Comparison of ENCODE assay signal across 22 cellular contexts in genomic region chr10:71908998-71909397, GRCh38. TPM values are rescaled to one million over a fixed set of nuclear protein-coding genes. Genes with fewer than 3 reads are reported as not detected.
DNase-seq lines count a peak whose midpoint lies in the region; ATAC-seq, FAIRE-seq and TF ChIP-seq lines count a peak whose summit lies in the region.
"Had no signal": no experiment of that assay in that cellular context is flagged by ENCODE, and none has a peak within 500 bp of the region (broad histone marks: within the 10 kb centered on the region; RNA-seq: fewer than 3 reads in every experiment).

No MANE protein-coding gene starts in this region.

- H3K27me3 ChIP-seq in GM12878 (replicated peaks in 1 of 2; ENCODE audit: control insufficient read depth in 2 of 2, insufficient read depth in 2 of 2, low read length in 1 of 2) (no peaks in the 10 kb centered on the region), prostate gland (replicated peaks; ENCODE audit: insufficient read depth) (no peaks in the 10 kb centered on the region)
- H3K27me3 ChIP-seq: Peyer's patch, SJSA1 had no signal

- TF ChIP-seq POLR2A in GM12878 (IDR thresholded peaks at IDR 0.05; ENCODE audit: low read depth, low read length) (no peak), prostate gland (IDR thresholded peaks at IDR 0.05) (no peak)

- H3K36me3 ChIP-seq in GM12878 (ENCODE audit: control insufficient read depth in 2 of 2, insufficient read depth in 2 of 2, low read length in 1 of 2) (no peaks in the 10 kb centered on the region), prostate gland (no peaks in the 10 kb centered on the region)
- H3K36me3 ChIP-seq: Peyer's patch, SJSA1 had no signal

- WGBS in GM12878 (ENCODE audit: insufficient coverage, insufficient replicate concordance, low lambda C conversion rate, missing lambda C conversion rate), result 51% methylated on average over 5 of the region's 5 CpGs
- WGBS in prostate gland, result 80% methylated on average over 5 of the region's 5 CpGs

- in situ Hi-C loops in GM12878 (cut with MboI), result no loop called here

- H3K9ac ChIP-seq in GM12878 (ENCODE audit: control insufficient read depth, insufficient read depth, low read length), result no peak overlapping the region
- H3K9ac ChIP-seq: GM23248 had no signal

- no peak for TF ChIP-seq CTCF in natural killer cell (IDR thresholded peaks at IDR 0.05)
- no peak for TF ChIP-seq CTCF in GM12878 (IDR thresholded peaks at IDR 0.05 in 2 of 3, conservative IDR thresholded peaks at IDR 0.05 in 1 of 3; ENCODE audit: control insufficient read depth in 2 of 3, extremely low read depth in 1 of 3, insufficient read depth in 1 of 3, low read depth in 3 of 3, low read length in 3 of 3)
- TF ChIP-seq CTCF in prostate gland (IDR thresholded peaks at IDR 0.05), result no peak

- H3K36me3 Mint-ChIP-seq in natural killer cell (no peaks in the 10 kb centered on the region), naive B cell (no peaks in the 10 kb centered on the region)
- no peaks in the 10 kb centered on the region for H3K36me3 Mint-ChIP-seq in natural killer cell treated with Interleukin-12 subunit alpha and Interleukin-12 subunit beta and Interleukin-15 and Interleukin-18, amount 100 ng/mL, for 72 hours
- H3K36me3 Mint-ChIP-seq: CD14-positive monocyte had no signal

- RAD21 ChIA-PET in GM12878 (lab: Charles Lee; ENCODE audit: unreplicated experiment), result interaction anchor here (1.9 kb wide), 1 partner anchor 140 kb away, joined by 9 read pairs; no protein-coding TSS in a partner anchor

- H3K9me3 ChIP-seq in GM12878 (replicated peaks; ENCODE audit: control insufficient read depth, insufficient read depth, low read length) (no peaks in the 10 kb centered on the region), prostate gland (no peaks in the 10 kb centered on the region)
- H3K9me3 ChIP-seq: Peyer's patch, SJSA1 had no signal

- H2AFZ ChIP-seq in GM12878 (ENCODE audit: control insufficient read depth, low read depth, low read length), result peak overlapping the region; percentile 71
- H2AFZ ChIP-seq: GM23248 had no signal

- peak overlapping the region; percentile 49 for H3K4me2 ChIP-seq in GM12878 (ENCODE audit: control insufficient read depth, insufficient read depth)

- no peak for DNase-seq in natural killer cell
- DNase-seq in natural killer cell treated with Interleukin-12 subunit alpha and Interleukin-12 subunit beta and Interleukin-15 and Interleukin-18, amount 100 ng/mL, for 72 hours (ENCODE audit: low spot score), result no peak
- DNase-seq in GM12878 (ENCODE audit: low read depth, low spot score), result no peak
- no peak for DNase-seq in naive B cell
- DNase-seq in prostate gland (ENCODE audit: low spot score), result no peak
- no peak for DNase-seq in activated T-cell treated with anti-CD3 and anti-CD28 coated beads for 4 hours
- DNase-seq: EL, GM23248, H9, KG1, NCI-H1105, NCI-H2029 treated with DMSO at 0.1 percent for 48 hours, NCI-H345, NCI-H524, NCI-H774, Peyer's patch had no signal

- ATAC-seq in natural killer cell (no peak), GM12878 (no peak), naive B cell (ENCODE audit: low read depth in 2 of 2) (no peak), GM21367 (IDR thresholded peaks at IDR 0.05; ENCODE audit: unreplicated experiment) (no peak)
- no peak for ATAC-seq in natural killer cell treated with Interleukin-12 subunit alpha and Interleukin-12 subunit beta and Interleukin-15 and Interleukin-18, amount 100 ng/mL, for 72 hours
- ATAC-seq: HepG2 had no signal

- CTCF ChIA-PET in GM12878 (lab: Yijun Ruan, JAX), result interaction anchor here (1.0 to 2.7 kb wide), 4 partner anchors 9 to 139 kb away, joined by 3 to 16 read pairs (median 6); no protein-coding TSS in a partner anchor

- SMC1A ChIA-PET in GM12878 (lab: Charles Lee; ENCODE audit: uncharacterized antibody, unreplicated experiment), result interaction anchor here (0.7 to 1.5 kb wide), 2 partner anchors 140 to 1378 kb away, joined by 3 to 7 read pairs; no protein-coding TSS in a partner anchor

- H3K9me3 Mint-ChIP-seq in natural killer cell (no peaks in the 10 kb centered on the region), naive B cell (peaks cover 0 to 8% (median 5%) of the 10 kb centered on the region in 7 donors)
- no peaks in the 10 kb centered on the region for H3K9me3 Mint-ChIP-seq in natural killer cell treated with Interleukin-12 subunit alpha and Interleukin-12 subunit beta and Interleukin-15 and Interleukin-18, amount 100 ng/mL, for 72 hours
- H3K9me3 Mint-ChIP-seq: H9 had no signal

- TF ChIP-seq EP300 in GM12878 (IDR thresholded peaks at IDR 0.05; ENCODE audit: borderline replicate concordance in 1 of 2, control insufficient read depth in 1 of 2, low read depth in 2 of 2, low read length in 2 of 2), result no peak

- TF ChIP-seq RAD21 in GM12878 (IDR thresholded peaks at IDR 0.05; ENCODE audit: insufficient read depth, low read depth, low read length), result no peak

- H3K4me1 Mint-ChIP-seq in natural killer cell (peaks cover 15 to 25% of the 10 kb centered on the region in 2 donors), naive B cell (peaks cover 17 to 29% (median 18%) of the 10 kb centered on the region in 3 donors)
- H3K4me1 Mint-ChIP-seq in natural killer cell treated with Interleukin-12 subunit alpha and Interleukin-12 subunit beta and Interleukin-15 and Interleukin-18, amount 100 ng/mL, for 72 hours (ENCODE audit: low read depth in 2 of 2), result peaks cover 11 to 16% of the 10 kb centered on the region in 2 donors

- no TSS peak for BruUV-seq in GM12878 (replicated peaks; lab: Mats Ljungman, UMichigan)

- no peaks in the 10 kb centered on the region for H3K79me2 ChIP-seq in GM12878 (ENCODE audit: control insufficient read depth, insufficient read depth, low read length)

- H3K4me1 ChIP-seq in GM12878 (ENCODE audit: control insufficient read depth, insufficient read depth, low read length), result peaks cover 13% of the 10 kb centered on the region
- no peaks in the 10 kb centered on the region for H3K4me1 ChIP-seq in prostate gland (replicated peaks)
- H3K4me1 ChIP-seq: Peyer's patch, SJSA1 had no signal

- H3K4me3 Mint-ChIP-seq in natural killer cell (peak overlapping the region; percentile 75), naive B cell (peak overlapping the region in 7 of 8 donors; percentile 60 to 89 (median 74))
- H3K4me3 Mint-ChIP-seq in natural killer cell treated with Interleukin-12 subunit alpha and Interleukin-12 subunit beta and Interleukin-15 and Interleukin-18, amount 100 ng/mL, for 72 hours, result no peak overlapping the region
- H3K4me3 Mint-ChIP-seq: CD14-positive monocyte, H9 had no signal

- H4K20me1 ChIP-seq in GM12878 (ENCODE audit: control insufficient read depth, insufficient read depth), result no peaks in the 10 kb centered on the region

- POLR2A ChIA-PET in GM12878 (lab: Charles Lee), result interaction anchor here (0.6 kb wide), 1 partner anchor 59 kb away, joined by 3 read pairs; no protein-coding TSS in a partner anchor

- no peak for FAIRE-seq in GM12878 (lab: Jason Lieb, UNC)
- FAIRE-seq: A204.1, HepG2 had no signal

- peak overlapping the region; percentile 52 for H3K27ac ChIP-seq in GM12878 (ENCODE audit: control insufficient read depth, insufficient read depth)
- H3K27ac ChIP-seq in prostate gland, result no peak overlapping the region
- H3K27ac ChIP-seq: GM23248, HL-60, Peyer's patch, SJSA1 had no signal

- intact Hi-C loops in natural killer cell (cut with micrococcal nuclease), result no loop called here
- intact Hi-C loops in GM12878 (cut with micrococcal nuclease; ENCODE audit: unreplicated experiment), result no loop called here
- intact Hi-C loops in prostate gland (cut with DNase I), result no loop called here

- peak overlapping the region; percentile 25 to 70 for H3K27ac Mint-ChIP-seq in natural killer cell
- peak overlapping the region in 1 of 2 donors; percentile 9 for H3K27ac Mint-ChIP-seq in natural killer cell treated with Interleukin-12 subunit alpha and Interleukin-12 subunit beta and Interleukin-15 and Interleukin-18, amount 100 ng/mL, for 72 hours
- peak overlapping the region; percentile 48 to 98 (median 93) for H3K27ac Mint-ChIP-seq in naive B cell
- H3K27ac Mint-ChIP-seq: H9 had no signal

- H3K4me3 ChIP-seq in GM12878, result no peak overlapping the region
- no peak overlapping the region for H3K4me3 ChIP-seq in prostate gland
- H3K4me3 ChIP-seq: GM23248, Peyer's patch, SJSA1 had no signal

- peaks cover 0 to 2% of the 10 kb centered on the region in 2 donors for H3K27me3 Mint-ChIP-seq in natural killer cell (ENCODE audit: low read depth in 2 of 2)
- peaks cover 0 to 2% of the 10 kb centered on the region in 2 donors for H3K27me3 Mint-ChIP-seq in natural killer cell treated with Interleukin-12 subunit alpha and Interleukin-12 subunit beta and Interleukin-15 and Interleukin-18, amount 100 ng/mL, for 72 hours
- peaks cover 0 to 11% (median 0%) of the 10 kb centered on the region in 3 donors for H3K27me3 Mint-ChIP-seq in naive B cell

RNA-seq across cellular contexts. Expression of gene CHST3, which starts 55.2 kb away (rescaled TPM):
- not detected for total RNA-seq in natural killer cell
- total RNA-seq in natural killer cell treated with Interleukin-12 subunit alpha and Interleukin-12 subunit beta and Interleukin-15 and Interleukin-18, amount 100 ng/mL, for 72 hours, result not detected
- 0.81 and 1.5 TPM in 2 replicates for total RNA-seq in GM12878 (2013; cell fraction: nucleolus; rRNA removed)
- 0.11 and 0.16 TPM in 2 replicates for total RNA-seq in GM12878 (2014; rRNA removed)
- total RNA-seq in GM12878 (2014; rRNA removed; fragmentation: Illumina TruSeq; extraction: Trizol), result 0.04 and 0.05 TPM in 2 replicates
- total RNA-seq in GM12878 (2021), result 0.13 and 0.15 TPM in 2 replicates
- 0.03 TPM for polyA plus RNA-seq in GM12878 (2011; ENCODE audit: low read depth)
- 0.36 and 0.50 TPM in 2 replicates for polyA plus RNA-seq in GM12878 (2011; rRNA removed)
- polyA plus RNA-seq in GM12878 (2011; cell fraction: cytosol; rRNA removed), result 0.50 and 0.57 TPM in 2 replicates
- polyA plus RNA-seq in GM12878 (2011; cell fraction: nucleus; rRNA removed), result 0.53 and 0.60 TPM in 2 replicates
- polyA plus RNA-seq in GM12878 (2012), result 0.03 and 0.04 TPM in 2 replicates
- 0.03 TPM in 1 of 2 replicates, not detected in the other for polyA plus RNA-seq in GM12878 (2014; fragmentation: Illumina TruSeq; extraction: Trizol)
- under 1 TPM in 1 of 2 experiments, not detected in 1; 0.04 TPM for polyA plus RNA-seq in GM12878 (2014; fragmentation: Nextera tagmentation; extraction: Ambion mirVana)
- 0.06 TPM in 2 replicates for polyA plus RNA-seq in GM12878 (2014; rRNA removed)
- polyA plus RNA-seq in GM12878 (2016; fragmentation: Nextera tagmentation; extraction: Ambion mirVana), result under 1 TPM in 1 of 2 experiments, not detected in 1; 0.04 TPM
- 0.98 and 1.1 TPM in 2 replicates for polyA minus RNA-seq in GM12878 (2011; rRNA and poly(A)+ RNA removed)
- polyA minus RNA-seq in GM12878 (2011; cell fraction: cytosol; rRNA and poly(A)+ RNA removed), result 0.27 and 0.42 TPM in 2 replicates
- polyA minus RNA-seq in GM12878 (2011; cell fraction: nucleus; rRNA and poly(A)+ RNA removed), result 0.36 and 0.48 TPM in 2 replicates
- not detected for polyA plus RNA-seq in naive B cell (ENCODE audit: low read depth in 6 of 6)
- 100 to 1,000 TPM in 1 of 2 donors, 10 to 100 TPM in 1; 16.5 to 197 TPM for total RNA-seq in prostate gland
- polyA plus RNA-seq: CD14-positive monocyte had no signal

RNA-seq across cellular contexts. Expression of gene PSAP, which starts 57.9 kb away (rescaled TPM):
- total RNA-seq in natural killer cell, result 100 to 1,000 TPM; 324 to 488 (median 428) TPM
- total RNA-seq in natural killer cell treated with Interleukin-12 subunit alpha and Interleukin-12 subunit beta and Interleukin-15 and Interleukin-18, amount 100 ng/mL, for 72 hours, result 100 to 1,000 TPM; 136 to 207 TPM
- total RNA-seq in GM12878 (2013; cell fraction: nucleolus; rRNA removed), result 269 and 285 TPM in 2 replicates
- 287 and 299 TPM in 2 replicates for total RNA-seq in GM12878 (2014; rRNA removed)
- total RNA-seq in GM12878 (2014; rRNA removed; fragmentation: Illumina TruSeq; extraction: Trizol), result 178 and 179 TPM in 2 replicates
- 336 and 346 TPM in 2 replicates for total RNA-seq in GM12878 (2021)
- 193 TPM for polyA plus RNA-seq in GM12878 (2011; ENCODE audit: low read depth)
- 190 and 232 TPM in 2 replicates for polyA plus RNA-seq in GM12878 (2011; rRNA removed)
- 284 and 288 TPM in 2 replicates for polyA plus RNA-seq in GM12878 (2011; cell fraction: cytosol; rRNA removed)
- polyA plus RNA-seq in GM12878 (2011; cell fraction: nucleus; rRNA removed), result 240 and 286 TPM in 2 replicates
- 258 and 314 TPM in 2 replicates for polyA plus RNA-seq in GM12878 (2012)
- polyA plus RNA-seq in GM12878 (2014; fragmentation: Illumina TruSeq; extraction: Trizol), result 251 and 258 TPM in 2 replicates
- polyA plus RNA-seq in GM12878 (2014; fragmentation: Nextera tagmentation; extraction: Ambion mirVana), result 100 to 1,000 TPM; 280 to 312 TPM
- polyA plus RNA-seq in GM12878 (2014; rRNA removed), result 309 and 310 TPM in 2 replicates
- 100 to 1,000 TPM; 275 to 291 TPM for polyA plus RNA-seq in GM12878 (2016; fragmentation: Nextera tagmentation; extraction: Ambion mirVana)
- polyA minus RNA-seq in GM12878 (2011; rRNA and poly(A)+ RNA removed), result 185 and 279 TPM in 2 replicates
- polyA minus RNA-seq in GM12878 (2011; cell fraction: cytosol; rRNA and poly(A)+ RNA removed), result 85.0 and 93.7 TPM in 2 replicates
- 43.9 and 51.0 TPM in 2 replicates for polyA minus RNA-seq in GM12878 (2011; cell fraction: nucleus; rRNA and poly(A)+ RNA removed)
- 100 to 1,000 TPM; 476 to 761 (median 550) TPM for polyA plus RNA-seq in naive B cell (ENCODE audit: low read depth in 6 of 6)
- 1,000 to 10,000 TPM; 1,144 to 1,344 TPM for total RNA-seq in prostate gland

Comparison
In these comparisons a context has a peak if more than half of its experiments do, and no peak if none do; other contexts are left out.
1. RNA of gene CHST3, which starts 55.2 kb away (total RNA-seq): 16.5 to 197 TPM in prostate gland; 0.04 to 1.5 TPM in GM12878, not detected in natural killer cell and not detected in natural killer cell treated with Interleukin-12 subunit alpha and Interleukin-12 subunit beta and Interleukin-15 and Interleukin-18, amount 100 ng/mL, for 72 hours; every median in the first group is over 4 times any median in the second.